ENCODE assay signal across 2 cellular contexts in genomic region chr19:6060600-6061391, GRCh38.
A peak's percentile ranks its signal among the peaks of the same experiment; 100 is the strongest.
TF ChIP-seq lines count a peak whose summit lies in the region.

No MANE protein-coding gene starts in this region.

TF ChIP-seq in endothelial cell of umbilical vein, 7 proteins besides CTCF, POLR2A, EP300 and RAD21 (continued from another document):
- TF ChIP-seq FOS (IDR thresholded peaks at IDR 0.05; ENCODE audit: borderline replicate concordance, insufficient read depth, low read length) (peak; percentile 35), MYC (IDR thresholded peaks at IDR 0.05; ENCODE audit: low read depth, low read length) (peak; percentile 47)

TF ChIP-seq in HEK293T, 16 proteins besides CTCF, POLR2A, EP300 and RAD21 (continued from another document):
- TF ChIP-seq L3MBTL2 (conservative IDR thresholded peaks at IDR 0.05) (no peak), LEF1 (IDR thresholded peaks at IDR 0.05; ENCODE audit: borderline replicate concordance) (no peak), SP1 (IDR thresholded peaks at IDR 0.05) (no peak), ZNF384 (IDR thresholded peaks at IDR 0.05) (no peak), TARDBP (IDR thresholded peaks at IDR 0.05) (no peak)
